ENCODE assay signal across 12 cellular contexts in genomic region chr6:108167449-108167903, GRCh38. TPM values are rescaled to one million over a fixed set of nuclear protein-coding genes. Genes with fewer than 3 reads are reported as not detected.
DNase-seq lines count a peak whose midpoint lies in the region; ATAC-seq and TF ChIP-seq lines count a peak whose summit lies in the region.
"Had no signal": no experiment of that assay in that cellular context is flagged by ENCODE, and none has a peak within 500 bp of the region (broad histone marks: within the 10 kb centered on the region; RNA-seq: fewer than 3 reads in every experiment).

No MANE protein-coding gene starts in this region.

- ATAC-seq in activated naive CD4-positive, alpha-beta T cell treated with anti-CD3 and anti-CD28 coated beads, Interleukin-2, amount 50 U/mL, for 72 hours, result no peak
- ATAC-seq in lower lobe of right lung, result peak in 1 of 2 donors; percentile 11
- no peak for ATAC-seq in thoracic aorta (ENCODE audit: insufficient number of reproducible peaks, low FRiP score, low read depth)
- no peak for ATAC-seq in sciatic nerve
- ATAC-seq in GM19452 (IDR thresholded peaks at IDR 0.05; ENCODE audit: unreplicated experiment), result no peak

- H3K36me3 ChIP-seq in lower lobe of right lung (no peaks in the 10 kb centered on the region), thoracic aorta (no peaks in the 10 kb centered on the region)
- H3K36me3 ChIP-seq: vagina had no signal

- H3K27me3 ChIP-seq in lower lobe of right lung (ENCODE audit: low read depth) (peaks cover 100% of the 10 kb centered on the region), thoracic aorta (replicated peaks; ENCODE audit: insufficient read depth) (peaks cover 42% of the 10 kb centered on the region)

- DNase-seq in activated naive CD4-positive, alpha-beta T cell treated with anti-CD3 and anti-CD28 coated beads, Interleukin-2, amount 10 ng/mL, durations not matched to agents 7 days and 5 days, result no peak
- no peak for DNase-seq in activated naive CD4-positive, alpha-beta T cell treated with anti-CD3 and anti-CD28 coated beads, Interleukin-2, amount 50 U/mL, for 72 hours (ENCODE audit: low spot score in 2 of 2)
- DNase-seq in lower lobe of right lung (no peak), thoracic aorta (ENCODE audit: low spot score) (no peak), sciatic nerve (ENCODE audit: low spot score) (no peak), medulla oblongata (ENCODE audit: extremely low spot score) (no peak)
- DNase-seq: NCI-H2081 treated with DMSO at 0.1 percent for 48 hours had no signal

- H3K9me3 ChIP-seq in lower lobe of right lung (no peaks in the 10 kb centered on the region), thoracic aorta (no peaks in the 10 kb centered on the region)
- H3K9me3 ChIP-seq: vagina had no signal

- H3K4me3 Mint-ChIP-seq in activated naive CD4-positive, alpha-beta T cell treated with anti-CD3 and anti-CD28 coated beads, Interleukin-2, amount 10 ng/mL, durations not matched to agents 7 days and 5 days, result peak overlapping the region; percentile 28

- intact Hi-C loops in lower lobe of right lung (cut with DNase I) (no loop called here), sciatic nerve (cut with DNase I) (no loop called here)

- H3K4me1 ChIP-seq in lower lobe of right lung (peaks cover 60% of the 10 kb centered on the region), thoracic aorta (ENCODE audit: control insufficient read depth in 1 of 2, low read depth in 2 of 2) (peaks cover 26 to 47% of the 10 kb centered on the region in 2 donors)

- H3K4me1 Mint-ChIP-seq in activated naive CD4-positive, alpha-beta T cell treated with anti-CD3 and anti-CD28 coated beads, Interleukin-2, amount 10 ng/mL, durations not matched to agents 7 days and 5 days, result peaks cover 37% of the 10 kb centered on the region

- H3K9me3 Mint-ChIP-seq in activated naive CD4-positive, alpha-beta T cell treated with anti-CD3 and anti-CD28 coated beads, Interleukin-2, amount 10 ng/mL, durations not matched to agents 7 days and 5 days, result no peaks in the 10 kb centered on the region
- H3K9me3 Mint-ChIP-seq in activated naive CD4-positive, alpha-beta T cell treated with anti-CD3 and anti-CD28 coated beads, Interleukin-2, amount 50 U/mL, for 72 hours, result no peaks in the 10 kb centered on the region

- CTCF ChIA-PET in activated naive CD4-positive, alpha-beta T cell treated with anti-CD3 and anti-CD28 coated beads, Interleukin-2, amount 10 ng/mL, durations not matched to agents 7 days and 5 days (lab: Charles Lee), result no interaction called here

- H3K4me3 ChIP-seq in lower lobe of right lung (peak overlapping the region; percentile 33), thoracic aorta (peak overlapping the region; percentile 49)

- peak overlapping the region; percentile 20 for H3K27ac ChIP-seq in angular gyrus (ENCODE audit: low read depth, low read length)
- H3K27ac ChIP-seq in lower lobe of right lung, result no peak overlapping the region
- no peak overlapping the region for H3K27ac ChIP-seq in thoracic aorta
- H3K27ac ChIP-seq: vagina had no signal

- H3K27ac Mint-ChIP-seq in activated naive CD4-positive, alpha-beta T cell treated with anti-CD3 and anti-CD28 coated beads, Interleukin-2, amount 10 ng/mL, durations not matched to agents 7 days and 5 days, result peak overlapping the region; percentile 78
- H3K27ac Mint-ChIP-seq in activated naive CD4-positive, alpha-beta T cell treated with anti-CD3 and anti-CD28 coated beads, Interleukin-2, amount 50 U/mL, for 72 hours, result peak overlapping the region in 1 of 2 donors; percentile 85

- peaks cover 12% of the 10 kb centered on the region for H3K36me3 Mint-ChIP-seq in activated naive CD4-positive, alpha-beta T cell treated with anti-CD3 and anti-CD28 coated beads, Interleukin-2, amount 10 ng/mL, durations not matched to agents 7 days and 5 days
- peaks cover 0 to 14% of the 10 kb centered on the region in 2 donors for H3K36me3 Mint-ChIP-seq in activated naive CD4-positive, alpha-beta T cell treated with anti-CD3 and anti-CD28 coated beads, Interleukin-2, amount 50 U/mL, for 72 hours

- no peak for TF ChIP-seq CTCF in lower lobe of right lung (IDR thresholded peaks at IDR 0.05)
- TF ChIP-seq CTCF in thoracic aorta (IDR thresholded peaks at IDR 0.05), result no peak

- H3K27me3 Mint-ChIP-seq in activated naive CD4-positive, alpha-beta T cell treated with anti-CD3 and anti-CD28 coated beads, Interleukin-2, amount 10 ng/mL, durations not matched to agents 7 days and 5 days, result peaks cover 100% of the 10 kb centered on the region

RNA-seq across cellular contexts. Expression of gene NR2E1, which starts 1.7 kb away (rescaled TPM):
- not detected for total RNA-seq in activated naive CD4-positive, alpha-beta T cell treated with anti-CD3 and anti-CD28 coated beads, Interleukin-2, amount 50 U/mL, for 72 hours
- total RNA-seq in lower lobe of right lung, result not detected
- not detected for total RNA-seq in thoracic aorta
- not detected for total RNA-seq in sciatic nerve
- total RNA-seq: bronchial epithelial cell, HT-29, vagina had no signal
